8 cellular contexts compared by ENCODE assay signal in the genomic region with DNA sequence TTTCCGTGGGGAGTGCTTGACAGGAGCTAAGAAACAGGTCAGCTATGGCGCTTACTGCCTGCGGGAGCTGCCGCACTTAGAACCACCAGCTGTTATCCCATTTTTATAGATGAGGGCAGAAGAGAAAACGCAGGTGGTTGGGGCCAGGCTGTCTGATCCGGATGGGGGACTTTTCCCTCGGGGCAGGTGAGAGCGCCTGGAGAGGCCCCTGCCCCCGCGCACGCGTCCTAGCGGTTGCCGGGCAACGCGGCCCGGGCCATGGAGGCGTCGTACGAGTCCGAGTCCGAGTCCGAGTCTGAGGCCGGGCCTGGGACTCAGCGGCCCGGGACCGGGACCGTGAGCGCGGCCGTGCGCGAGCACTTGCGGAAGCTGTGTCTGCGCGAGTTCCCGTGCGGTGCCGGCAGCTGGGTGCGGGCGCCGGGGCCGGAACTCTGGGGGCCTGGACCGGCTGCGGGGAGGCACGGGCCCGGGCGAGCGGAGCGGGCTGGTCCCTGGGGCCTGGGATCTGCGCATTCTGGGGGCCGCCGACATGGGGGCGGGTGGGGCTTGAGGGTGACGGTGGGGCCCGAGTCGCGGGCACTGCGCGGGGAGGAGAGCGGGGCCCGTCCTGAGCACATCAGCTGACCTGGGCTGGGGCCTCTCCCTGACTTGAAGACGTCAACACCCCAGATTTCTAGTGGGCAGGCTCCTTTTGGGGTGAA. TPM values are rescaled to one million over a fixed set of nuclear protein-coding genes. Genes with fewer than 3 reads are reported as not detected.
A peak's percentile ranks its signal among the peaks of the same experiment; 100 is the strongest.
DNase-seq lines count a peak whose midpoint lies in the region; ATAC-seq, FAIRE-seq and TF ChIP-seq lines count a peak whose summit lies in the region.

A gene with protein sequence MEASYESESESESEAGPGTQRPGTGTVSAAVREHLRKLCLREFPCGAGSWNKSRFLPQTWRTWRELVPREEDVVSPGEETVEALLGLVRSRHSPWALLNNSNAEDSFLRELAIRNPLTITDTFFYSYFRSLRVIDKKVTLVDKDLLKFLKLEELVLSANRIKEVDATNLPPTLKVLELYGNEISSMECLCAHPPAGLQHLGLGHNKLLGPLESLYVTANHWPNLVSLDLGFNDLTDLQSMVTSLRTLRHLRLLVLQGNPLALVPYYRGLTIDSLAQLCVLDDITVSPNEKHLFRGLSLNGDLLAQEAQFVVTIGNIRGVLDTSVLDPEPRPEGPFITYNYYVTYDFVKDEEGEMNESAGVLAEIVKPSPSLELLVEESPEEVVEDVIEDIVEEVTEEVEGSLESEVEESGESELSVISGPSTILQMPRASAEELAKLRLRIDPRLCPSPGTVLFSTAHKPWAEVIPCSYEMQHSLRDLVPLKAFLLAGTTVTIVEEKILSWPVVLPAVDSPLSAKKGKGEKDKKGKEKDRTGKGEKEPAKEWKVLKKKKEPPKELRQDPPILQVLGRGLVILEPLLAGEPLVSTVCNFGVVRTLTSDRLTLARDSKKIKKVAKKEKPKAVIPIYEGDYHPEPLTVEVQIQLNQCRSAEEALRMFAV (plus strand): TSS at position 237 of the 701 bp plus-strand sequence. CDS start 22 bp downstream, at position 259.

- H3K9me3 Mint-ChIP-seq in stimulated activated naive B cell treated with anti-CD40 and anti-IgM and Interleukin-4, amounts not matched to agents 10 μg/mL and 1 μg/mL and 100 μg/mL, for 72 hours, result no peaks in the 10 kb centered on the region

- no peak within 1 kb of the TSS for H3K27ac ChIP-seq in Peyer's patch

- peaks cover 0 to 6% of the 10 kb centered on the region in 2 donors for H3K27me3 Mint-ChIP-seq in stimulated activated naive B cell treated with anti-CD40 and anti-IgM and Interleukin-4, amounts not matched to agents 10 μg/mL and 1 μg/mL and 100 μg/mL, for 72 hours

- H3K4me3 Mint-ChIP-seq in stimulated activated naive B cell treated with anti-CD40 and anti-IgM and Interleukin-4, amounts not matched to agents 10 μg/mL and 1 μg/mL and 100 μg/mL, for 72 hours, result peak within 1 kb of the TSS; percentile 83 to 85

- H3K4me1 ChIP-seq in Peyer's patch, result peaks cover 0 to 12% (median 3%) of the 10 kb centered on the region in 4 donors

- peak within 1 kb of the TSS; percentile 88 for H3K27ac Mint-ChIP-seq in stimulated activated naive B cell treated with anti-CD40 and anti-IgM and Interleukin-4, amounts not matched to agents 10 μg/mL and 1 μg/mL and 100 μg/mL, for 72 hours

- peak; percentile 59 to 64 for ATAC-seq in stimulated activated naive B cell treated with anti-CD40 and anti-IgM and Interleukin-4, amounts not matched to agents 10 μg/mL and 1 μg/mL and 100 μg/mL, for 72 hours (replicated peaks)
- no peak for ATAC-seq in HG02852 (IDR thresholded peaks at IDR 0.05; ENCODE audit: unreplicated experiment)

- no peaks in the 10 kb centered on the region for H3K9me3 ChIP-seq in Peyer's patch

- H3K27me3 ChIP-seq in Peyer's patch, result no peaks in the 10 kb centered on the region
- no peaks in the 10 kb centered on the region for H3K27me3 ChIP-seq in bronchial epithelial cell (ENCODE audit: control insufficient read depth, insufficient read depth, low read length)

- H3K36me3 Mint-ChIP-seq in stimulated activated naive B cell treated with anti-CD40 and anti-IgM and Interleukin-4, amounts not matched to agents 10 μg/mL and 1 μg/mL and 100 μg/mL, for 72 hours, result no peaks in the 10 kb centered on the region

- no peak for TF ChIP-seq POLR2A in Peyer's patch (IDR thresholded peaks at IDR 0.05)

- TF ChIP-seq CTCF in Peyer's patch (IDR thresholded peaks at IDR 0.05) (no peak), bronchial epithelial cell (IDR thresholded peaks at IDR 0.05; ENCODE audit: insufficient read depth, low read length, severe bottlenecking) (no peak)

- DNase-seq in NCI-H1417 (lab: John Stamatoyannopoulos, UW), result peak; percentile 68 to 88 (median 82)
- no peak for DNase-seq in NCI-H1417 treated with DMSO at 0.1 percent for 48 hours (lab: John Stamatoyannopoulos, UW)
- peak; percentile 18 to 73 (median 66) for DNase-seq in Peyer's patch
- peak; percentile 10 for DNase-seq in bronchial epithelial cell (ENCODE audit: low read depth)
- peak; percentile 88 for DNase-seq in left kidney (ENCODE audit: low read depth, low spot score)
- no peak for DNase-seq in stimulated activated naive B cell treated with anti-CD40 and anti-IgM and Interleukin-4, amounts not matched to agents 10 μg/mL and 1 μg/mL and 100 μg/mL, for 72 hours
- no peak for DNase-seq in SKM-1 (lab: John Stamatoyannopoulos, UW; ENCODE audit: unreplicated experiment)

- H3K4me3 ChIP-seq in Peyer's patch (peak within 1 kb of the TSS; percentile 28 to 65 (median 57)), bronchial epithelial cell (ENCODE audit: low read depth, low read length) (peak within 1 kb of the TSS; percentile 47)

- FAIRE-seq in bronchial epithelial cell (lab: Jason Lieb, UNC), result no peak

- peaks cover 14 to 31% of the 10 kb centered on the region in 2 donors for H3K4me1 Mint-ChIP-seq in stimulated activated naive B cell treated with anti-CD40 and anti-IgM and Interleukin-4, amounts not matched to agents 10 μg/mL and 1 μg/mL and 100 μg/mL, for 72 hours

- H3K36me3 ChIP-seq in Peyer's patch, result no peaks in the 10 kb centered on the region
- H3K36me3 ChIP-seq in bronchial epithelial cell (ENCODE audit: control insufficient read depth, insufficient read depth, low read length), result no peaks in the 10 kb centered on the region

RNA-seq across cellular contexts. Expression of the gene that starts here (rescaled TPM):
- not detected for total RNA-seq in Peyer's patch
- total RNA-seq in bronchial epithelial cell, result under 0.01 and 0.51 TPM in 2 replicates

Comparison
In these comparisons a context has a peak if more than half of its experiments do, and no peak if none do; other contexts are left out.
1. DNase-seq: peak in NCI-H1417 (3 of 3) and left kidney (single experiment); none in NCI-H1417 treated with DMSO at 0.1 percent for 48 hours (single experiment), stimulated activated naive B cell treated with anti-CD40 and anti-IgM and Interleukin-4, amounts not matched to agents 10 μg/mL and 1 μg/mL and 100 μg/mL, for 72 hours (single experiment) and SKM-1 (single experiment).
2. Peak in DNase-seq and H3K4me3 ChIP-seq in Peyer's patch; RNA of the gene not detected or under 1 TPM.
3. Peak in DNase-seq and H3K4me3 ChIP-seq in bronchial epithelial cell; RNA of the gene not detected or under 1 TPM.